10 cellular contexts compared by ENCODE assay signal in genomic region chr2:147297820-147298219, GRCh38.
DNase-seq lines count a peak whose midpoint lies in the region; ATAC-seq and TF ChIP-seq lines count a peak whose summit lies in the region.
"Had no signal": no experiment of that assay in that cellular context is flagged by ENCODE, and none has a peak within 500 bp of the region (broad histone marks: within the 10 kb centered on the region; RNA-seq: fewer than 3 reads in every experiment).

No MANE protein-coding gene starts in this region.

- H3K36me3 ChIP-seq in DOHH2 (ENCODE audit: control insufficient read depth, low read length) (no peaks in the 10 kb centered on the region), ovary (no peaks in the 10 kb centered on the region)
- H3K36me3 ChIP-seq: heart left ventricle had no signal

- H3K27me3 ChIP-seq in DOHH2 (ENCODE audit: control insufficient read depth, low read length) = no peaks in the 10 kb centered on the region
- H3K27me3 ChIP-seq in ovary = no peaks in the 10 kb centered on the region
- H3K27me3 ChIP-seq: heart left ventricle had no signal

- intact Hi-C loops in activated T-helper 2 cell treated with anti-CD3 and anti-CD28 coated beads, Interferon-gamma antibody, Interleukin-2, Interleukin-4, amounts not matched to agents 10 μg/mL and 5 μg/mL and 100 μg/mL, durations not matched to agents 14 hours and 24 hours and 36 hours (cut with micrococcal nuclease) = loop anchor here (1.0 to 10.0 kb wide), 6 partner anchors 10 to 1227 kb away; partner anchors contain the start of genes ACVR2A, MBD5 and ORC4
- intact Hi-C loops in ovary (cut with DNase I) = no loop called here

- no peaks in the 10 kb centered on the region for H4K20me1 ChIP-seq in DOHH2 (ENCODE audit: control insufficient read depth, insufficient read depth, low read depth, low read length)

- no peaks in the 10 kb centered on the region for H3K79me2 ChIP-seq in DOHH2 (ENCODE audit: control insufficient read depth, low read length)

- H3K27ac Mint-ChIP-seq in activated T-helper 2 cell treated with anti-CD3 and anti-CD28 coated beads, Interferon-gamma antibody, Interleukin-2, Interleukin-4, amounts not matched to agents 10 μg/mL and 5 μg/mL and 100 μg/mL, durations not matched to agents 14 hours and 24 hours and 36 hours = peak overlapping the region; percentile 80

- H3K9me2 ChIP-seq in DOHH2 (replicated peaks; ENCODE audit: control insufficient read depth, low read length) = no peaks in the 10 kb centered on the region

- H3F3A ChIP-seq in DOHH2 (ENCODE audit: control insufficient read depth, insufficient read depth) = no peaks in the 10 kb centered on the region

- H3K4me3 ChIP-seq in DOHH2 (ENCODE audit: low read length) (peak overlapping the region; percentile 25; the same call in 1 of the 2 replicates), ovary (no peak overlapping the region)
- H3K4me3 ChIP-seq: heart left ventricle had no signal

- TF ChIP-seq POLR2A in ovary (IDR thresholded peaks at IDR 0.05) = no peak

- H3K4me1 Mint-ChIP-seq in activated T-helper 2 cell treated with anti-CD3 and anti-CD28 coated beads, Interferon-gamma antibody, Interleukin-2, Interleukin-4, amounts not matched to agents 10 μg/mL and 5 μg/mL and 100 μg/mL, durations not matched to agents 14 hours and 24 hours and 36 hours (ENCODE audit: low read depth) = peaks cover 62% of the 10 kb centered on the region

- H3K27me3 Mint-ChIP-seq in activated T-helper 2 cell treated with anti-CD3 and anti-CD28 coated beads, Interferon-gamma antibody, Interleukin-2, Interleukin-4, amounts not matched to agents 10 μg/mL and 5 μg/mL and 100 μg/mL, durations not matched to agents 14 hours and 24 hours and 36 hours (ENCODE audit: low read depth) = no peaks in the 10 kb centered on the region

- ATAC-seq in GM19455 (IDR thresholded peaks at IDR 0.05; ENCODE audit: unreplicated experiment) (peak; percentile 98), HG03175 (IDR thresholded peaks at IDR 0.05; ENCODE audit: unreplicated experiment) (peak; percentile 97)
- ATAC-seq: heart left ventricle had no signal

- H3K4me1 ChIP-seq in DOHH2 (ENCODE audit: control insufficient read depth, low read length) (peaks cover 20% of the 10 kb centered on the region), ovary (ENCODE audit: insufficient read depth) (peaks cover 1% of the 10 kb centered on the region)
- H3K4me1 ChIP-seq: heart left ventricle had no signal

- H3K9me3 Mint-ChIP-seq in activated T-helper 2 cell treated with anti-CD3 and anti-CD28 coated beads, Interferon-gamma antibody, Interleukin-2, Interleukin-4, amounts not matched to agents 10 μg/mL and 5 μg/mL and 100 μg/mL, durations not matched to agents 14 hours and 24 hours and 36 hours = peaks cover 14% of the 10 kb centered on the region

- no peak overlapping the region for H3K27ac ChIP-seq in DOHH2 (ENCODE audit: low read depth, low read length)
- H3K27ac ChIP-seq in ovary = no peak overlapping the region

- H3K36me3 Mint-ChIP-seq in activated T-helper 2 cell treated with anti-CD3 and anti-CD28 coated beads, Interferon-gamma antibody, Interleukin-2, Interleukin-4, amounts not matched to agents 10 μg/mL and 5 μg/mL and 100 μg/mL, durations not matched to agents 14 hours and 24 hours and 36 hours (ENCODE audit: low read depth) = peaks cover 16% of the 10 kb centered on the region

- peak overlapping the region; percentile 9 for H3K4me3 Mint-ChIP-seq in activated T-helper 2 cell treated with anti-CD3 and anti-CD28 coated beads, Interferon-gamma antibody, Interleukin-2, Interleukin-4, amounts not matched to agents 10 μg/mL and 5 μg/mL and 100 μg/mL, durations not matched to agents 14 hours and 24 hours and 36 hours (ENCODE audit: low read depth)

- WGBS in ovary, 3 donors = 93 to 97% (median 97%) methylated on average over 3 of the region's 3 CpGs

- no peak for TF ChIP-seq CTCF in DOHH2 (IDR thresholded peaks at IDR 0.05; ENCODE audit: low read depth, low read length, poor library complexity, severe bottlenecking)
- no peak for TF ChIP-seq CTCF in ovary (IDR thresholded peaks at IDR 0.05)

- no peaks in the 10 kb centered on the region for H3K9me3 ChIP-seq in DOHH2 (ENCODE audit: control insufficient read depth, insufficient read depth, low read length)
- no peaks in the 10 kb centered on the region for H3K9me3 ChIP-seq in ovary
- H3K9me3 ChIP-seq: heart left ventricle had no signal

- peak overlapping the region; percentile 46 for H3K4me2 ChIP-seq in DOHH2 (ENCODE audit: low read length)

- TF ChIP-seq EP300 in ovary (IDR thresholded peaks at IDR 0.05) = no peak

- DNase-seq in activated T-helper 2 cell treated with anti-CD3 and anti-CD28 coated beads, Interferon-gamma antibody, Interleukin-2, Interleukin-4, amounts not matched to agents 10 μg/mL and 5 μg/mL and 100 μg/mL, durations not matched to agents 14 hours and 24 hours and 36 hours (ENCODE audit: low spot score) = peak; percentile 40
- no peak for DNase-seq in occipital lobe (lab: John Stamatoyannopoulos, UW)
- no peak for DNase-seq in NCI-H446 treated with DMSO at 0.1 percent for 48 hours (lab: John Stamatoyannopoulos, UW)
- no peak for DNase-seq in NCI-H2227 treated with DMSO at 0.1 percent for 48 hours (lab: John Stamatoyannopoulos, UW)
- DNase-seq in ovary = no peak
- DNase-seq: heart left ventricle, NCI-H1694 treated with DMSO at 0.1 percent for 48 hours had no signal
